Comparison of ENCODE assay signal across 8 cellular contexts in genomic region chr16:53131363-53132071, GRCh38.
A peak's percentile ranks its signal among the peaks of the same experiment; 100 is the strongest.
DNase-seq lines count a peak whose midpoint lies in the region; ATAC-seq and TF ChIP-seq lines count a peak whose summit lies in the region.

No MANE protein-coding gene starts in this region.

- no peak for TF ChIP-seq CTCF in OCI-LY3 (IDR thresholded peaks at IDR 0.05; ENCODE audit: low read depth, low read length)

- H3K4me1 ChIP-seq in OCI-LY3 (ENCODE audit: low read length) = peaks cover 41% of the 10 kb centered on the region
- peaks cover 0 to 4% of the 10 kb centered on the region in 2 donors for H3K4me1 ChIP-seq in naive thymus-derived CD4-positive, alpha-beta T cell (ENCODE audit: control insufficient read depth in 2 of 2, insufficient read depth in 2 of 2, low read length in 2 of 2)

- no peaks in the 10 kb centered on the region for H3K36me3 Mint-ChIP-seq in activated T-helper 1 cell treated with anti-CD3 and anti-CD28 coated beads, Interleukin-12 subunit alpha, Interleukin-12 subunit beta, Interleukin-2, Interleukin-4 antibody, amounts not matched to agents 30 ng/mL and 10 ng/mL and 1 ng/mL, durations not matched to agents 14 hours and 24 hours and 36 hours (ENCODE audit: low read depth)
- peaks cover 0 to 1% (median 0%) of the 10 kb centered on the region in 5 donors for H3K36me3 Mint-ChIP-seq in naive thymus-derived CD4-positive, alpha-beta T cell
- H3K36me3 Mint-ChIP-seq in stimulated activated effector memory CD8-positive, alpha-beta T cell treated with anti-CD3 and anti-CD28 coated beads, Interleukin-12 subunit alpha, Interleukin-12 subunit beta, amount 100 ng/mL, for 72 hours = peaks cover 13% of the 10 kb centered on the region

- H3K4me2 ChIP-seq in OCI-LY3 (ENCODE audit: low read length) = peak overlapping the region; percentile 55

- H3K4me3 ChIP-seq in OCI-LY3 (ENCODE audit: low read length) = peak overlapping the region; percentile 82
- peak overlapping the region; percentile 73 for H3K4me3 ChIP-seq in naive thymus-derived CD4-positive, alpha-beta T cell (ENCODE audit: low read length)

- H3K9ac ChIP-seq in OCI-LY3 (ENCODE audit: low read length) = peak overlapping the region; percentile 79

- H3K9me3 Mint-ChIP-seq in activated T-helper 1 cell treated with anti-CD3 and anti-CD28 coated beads, Interleukin-12 subunit alpha, Interleukin-12 subunit beta, Interleukin-2, Interleukin-4 antibody, amounts not matched to agents 30 ng/mL and 10 ng/mL and 1 ng/mL, durations not matched to agents 14 hours and 24 hours and 36 hours = no peaks in the 10 kb centered on the region
- H3K9me3 Mint-ChIP-seq in naive thymus-derived CD4-positive, alpha-beta T cell = peaks cover 0 to 2% (median 0%) of the 10 kb centered on the region in 11 donors
- H3K9me3 Mint-ChIP-seq in stimulated activated effector memory CD8-positive, alpha-beta T cell treated with anti-CD3 and anti-CD28 coated beads, Interleukin-12 subunit alpha, Interleukin-12 subunit beta, amount 100 ng/mL, for 72 hours = no peaks in the 10 kb centered on the region

- CTCF ChIA-PET in naive thymus-derived CD4-positive, alpha-beta T cell (lab: Charles Lee) = no interaction called here

- no peaks in the 10 kb centered on the region for H3K9me3 ChIP-seq in OCI-LY3 (ENCODE audit: insufficient read depth, low read length)
- no peaks in the 10 kb centered on the region for H3K9me3 ChIP-seq in naive thymus-derived CD4-positive, alpha-beta T cell (ENCODE audit: control insufficient read depth in 2 of 3, low read length in 3 of 3)

- H3K4me3 Mint-ChIP-seq in activated T-helper 1 cell treated with anti-CD3 and anti-CD28 coated beads, Interleukin-12 subunit alpha, Interleukin-12 subunit beta, Interleukin-2, Interleukin-4 antibody, amounts not matched to agents 30 ng/mL and 10 ng/mL and 1 ng/mL, durations not matched to agents 14 hours and 24 hours and 36 hours = peak overlapping the region; percentile 88
- H3K4me3 Mint-ChIP-seq in naive thymus-derived CD4-positive, alpha-beta T cell = peak overlapping the region; percentile 72 to 94 (median 92)
- H3K4me3 Mint-ChIP-seq in stimulated activated effector memory CD8-positive, alpha-beta T cell treated with anti-CD3 and anti-CD28 coated beads, Interleukin-12 subunit alpha, Interleukin-12 subunit beta, amount 100 ng/mL, for 72 hours = peak overlapping the region; percentile 83

- H3K27me3 ChIP-seq in OCI-LY3 (ENCODE audit: low read depth, low read length) = no peaks in the 10 kb centered on the region
- no peaks in the 10 kb centered on the region for H3K27me3 ChIP-seq in naive thymus-derived CD4-positive, alpha-beta T cell (ENCODE audit: control insufficient read depth in 2 of 2, insufficient read depth in 2 of 2, low read length in 2 of 2)

- peaks cover 6% of the 10 kb centered on the region for H3K4me1 Mint-ChIP-seq in activated T-helper 1 cell treated with anti-CD3 and anti-CD28 coated beads, Interleukin-12 subunit alpha, Interleukin-12 subunit beta, Interleukin-2, Interleukin-4 antibody, amounts not matched to agents 30 ng/mL and 10 ng/mL and 1 ng/mL, durations not matched to agents 14 hours and 24 hours and 36 hours (ENCODE audit: low read depth)
- peaks cover 7 to 29% (median 13%) of the 10 kb centered on the region in 7 donors for H3K4me1 Mint-ChIP-seq in naive thymus-derived CD4-positive, alpha-beta T cell
- H3K4me1 Mint-ChIP-seq in stimulated activated effector memory CD8-positive, alpha-beta T cell treated with anti-CD3 and anti-CD28 coated beads, Interleukin-12 subunit alpha, Interleukin-12 subunit beta, amount 100 ng/mL, for 72 hours = peaks cover 20% of the 10 kb centered on the region

- POLR2A ChIA-PET in naive thymus-derived CD4-positive, alpha-beta T cell (lab: Charles Lee) = interaction anchor here (0.6 kb wide), 1 partner anchor 376 kb away, joined by 3 read pairs; no protein-coding TSS in a partner anchor

- H3K36me3 ChIP-seq in OCI-LY3 (replicated peaks; ENCODE audit: low read depth, low read length) = peaks cover 27% of the 10 kb centered on the region
- H3K36me3 ChIP-seq in naive thymus-derived CD4-positive, alpha-beta T cell (ENCODE audit: control insufficient read depth in 2 of 3, insufficient read depth in 3 of 3, low read length in 3 of 3) = peaks cover 0 to 3% (median 0%) of the 10 kb centered on the region in 3 experiments

- H3K79me2 ChIP-seq in OCI-LY3 (ENCODE audit: low read length) = peaks cover 61% of the 10 kb centered on the region

- peak overlapping the region; percentile 90 for H3K27ac Mint-ChIP-seq in activated T-helper 1 cell treated with anti-CD3 and anti-CD28 coated beads, Interleukin-12 subunit alpha, Interleukin-12 subunit beta, Interleukin-2, Interleukin-4 antibody, amounts not matched to agents 30 ng/mL and 10 ng/mL and 1 ng/mL, durations not matched to agents 14 hours and 24 hours and 36 hours
- peak overlapping the region in 8 of 9 donors; percentile 22 to 95 (median 82) for H3K27ac Mint-ChIP-seq in naive thymus-derived CD4-positive, alpha-beta T cell
- peak overlapping the region; percentile 91 for H3K27ac Mint-ChIP-seq in stimulated activated effector memory CD8-positive, alpha-beta T cell treated with anti-CD3 and anti-CD28 coated beads, Interleukin-12 subunit alpha, Interleukin-12 subunit beta, amount 100 ng/mL, for 72 hours

- peak; percentile 6 for DNase-seq in DMS53 treated with DMSO at 0.1 percent for 48 hours (lab: John Stamatoyannopoulos, UW; ENCODE audit: unreplicated experiment)
- DNase-seq in H4 (ENCODE audit: low spot score) = peak; percentile 29
- peak; percentile 34 for DNase-seq in activated T-helper 1 cell treated with anti-CD3 and anti-CD28 coated beads, Interleukin-12 subunit alpha, Interleukin-12 subunit beta, Interleukin-2, Interleukin-4 antibody, amounts not matched to agents 30 ng/mL and 10 ng/mL and 1 ng/mL, durations not matched to agents 14 hours and 24 hours and 36 hours (ENCODE audit: low spot score)
- peak; percentile 25 for DNase-seq in fibroblast of gingiva (ENCODE audit: low read depth)
- DNase-seq in naive thymus-derived CD4-positive, alpha-beta T cell = peak; percentile 26 to 78 (median 43)
- peak; percentile 41 to 78 for DNase-seq in stimulated activated effector memory CD8-positive, alpha-beta T cell treated with anti-CD3 and anti-CD28 coated beads, Interleukin-12 subunit alpha, Interleukin-12 subunit beta, amount 100 ng/mL, for 72 hours (ENCODE audit: low spot score in 2 of 2)

- H3K27me3 Mint-ChIP-seq in activated T-helper 1 cell treated with anti-CD3 and anti-CD28 coated beads, Interleukin-12 subunit alpha, Interleukin-12 subunit beta, Interleukin-2, Interleukin-4 antibody, amounts not matched to agents 30 ng/mL and 10 ng/mL and 1 ng/mL, durations not matched to agents 14 hours and 24 hours and 36 hours (ENCODE audit: insufficient read depth) = peaks cover 6% of the 10 kb centered on the region
- H3K27me3 Mint-ChIP-seq in naive thymus-derived CD4-positive, alpha-beta T cell = peaks cover 0 to 6% (median 0%) of the 10 kb centered on the region in 5 donors

- ATAC-seq in naive thymus-derived CD4-positive, alpha-beta T cell = peak; percentile 11
- ATAC-seq in stimulated activated effector memory CD8-positive, alpha-beta T cell treated with anti-CD3 and anti-CD28 coated beads, Interleukin-12 subunit alpha, Interleukin-12 subunit beta, amount 100 ng/mL, for 72 hours = peak; percentile 47
- no peak for ATAC-seq in HG03469 (IDR thresholded peaks at IDR 0.05; ENCODE audit: unreplicated experiment)

- H3K27ac ChIP-seq in OCI-LY3 (ENCODE audit: low read length) = peak overlapping the region; percentile 79
- peak overlapping the region; percentile 74 for H3K27ac ChIP-seq in naive thymus-derived CD4-positive, alpha-beta T cell (ENCODE audit: low read depth, low read length)

- no peak overlapping the region for H2AFZ ChIP-seq in OCI-LY3 (ENCODE audit: low read depth, low read length)

- intact Hi-C loops in activated T-helper 1 cell treated with anti-CD3 and anti-CD28 coated beads, Interleukin-12 subunit alpha, Interleukin-12 subunit beta, Interleukin-2, Interleukin-4 antibody, amounts not matched to agents 30 ng/mL and 10 ng/mL and 1 ng/mL, durations not matched to agents 14 hours and 24 hours and 36 hours (cut with micrococcal nuclease) = loop anchor here (2.0 to 5.0 kb wide), 5 partner anchors 75 to 571 kb away; partner anchors contain the start of gene RPGRIP1L
- intact Hi-C loops in naive thymus-derived CD4-positive, alpha-beta T cell (cut with micrococcal nuclease) = loop anchor here (2.0 to 5.0 kb wide), 5 partner anchors 33 to 379 kb away; no protein-coding TSS in a partner anchor

- H4K20me1 ChIP-seq in OCI-LY3 (ENCODE audit: insufficient read depth, low read length) = peaks cover 27% of the 10 kb centered on the region

Comparison
In these comparisons a context has a peak if more than half of its experiments do, and no peak if none do; other contexts are left out.
1. DNase-seq: peak in every context shown above with its lines; median percentile 60 in stimulated activated effector memory CD8-positive, alpha-beta T cell treated with anti-CD3 and anti-CD28 coated beads, Interleukin-12 subunit alpha, Interleukin-12 subunit beta, amount 100 ng/mL, for 72 hours; 43 in naive thymus-derived CD4-positive, alpha-beta T cell; 34 in activated T-helper 1 cell treated with anti-CD3 and anti-CD28 coated beads, Interleukin-12 subunit alpha, Interleukin-12 subunit beta, Interleukin-2, Interleukin-4 antibody, amounts not matched to agents 30 ng/mL and 10 ng/mL and 1 ng/mL, durations not matched to agents 14 hours and 24 hours and 36 hours; 29 in H4; 25 in fibroblast of gingiva; 6 in DMS53 treated with DMSO at 0.1 percent for 48 hours.